Comparison of ENCODE assay signal across 17 cellular contexts in the genomic region with DNA sequence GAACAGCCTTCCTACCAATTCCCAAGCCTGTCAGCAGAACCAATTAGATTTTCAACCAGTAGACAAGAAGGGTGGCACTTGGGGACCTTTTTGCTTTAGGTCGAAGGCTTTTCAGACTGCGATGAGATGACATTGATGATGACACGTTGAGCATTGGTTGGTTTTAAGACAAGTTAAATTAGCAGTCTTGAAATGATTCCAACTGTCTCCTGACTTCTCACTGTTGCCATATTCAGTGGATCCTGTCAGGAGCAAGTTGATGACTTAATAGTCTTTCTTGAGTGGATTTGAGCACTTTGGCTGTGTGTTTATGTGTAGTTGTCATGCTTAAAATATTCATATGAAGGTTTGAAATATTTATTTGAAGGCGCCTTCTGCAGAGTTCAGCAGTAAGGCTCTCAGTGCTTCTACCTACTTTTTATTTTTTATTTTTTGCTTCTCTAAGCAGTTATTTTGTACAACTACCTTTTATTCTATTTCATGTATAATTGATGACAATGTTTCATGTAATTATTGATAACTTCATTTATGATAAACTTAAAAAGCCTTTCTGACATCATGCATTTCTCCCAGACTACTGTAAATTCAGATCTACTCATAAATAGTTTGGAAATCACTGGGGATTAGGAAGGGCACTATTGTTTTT.
DNase-seq lines count a peak whose midpoint lies in the region; TF ChIP-seq lines count a peak whose summit lies in the region.
"Had no signal": no experiment of that assay in that cellular context is flagged by ENCODE, and none has a peak within 500 bp of the region (broad histone marks: within the 10 kb centered on the region; RNA-seq: fewer than 3 reads in every experiment).

No MANE protein-coding gene starts in this region.

- no peak for TF ChIP-seq POLR2A in sigmoid colon (IDR thresholded peaks at IDR 0.05)

- H3K79me2 ChIP-seq in hepatocyte, result no peaks in the 10 kb centered on the region

- H3K36me3 ChIP-seq in hepatocyte (replicated peaks; ENCODE audit: insufficient read depth, low read depth) (no peaks in the 10 kb centered on the region), sigmoid colon (no peaks in the 10 kb centered on the region)
- H3K36me3 ChIP-seq: BLaER1 treated with 17β-estradiol and CSF1 and Interleukin-3, amounts not matched to agents 10 nM and 100 nM; HAP-1 had no signal

- no peaks in the 10 kb centered on the region for H4K20me1 ChIP-seq in hepatocyte (ENCODE audit: insufficient read depth, poor library complexity, severe bottlenecking)
- H4K20me1 ChIP-seq: BLaER1 treated with 17β-estradiol and CSF1 and Interleukin-3, amounts not matched to agents 10 nM and 100 nM had no signal

- no peaks in the 10 kb centered on the region for H3K4me1 ChIP-seq in hepatocyte (ENCODE audit: insufficient read depth)
- H3K4me1 ChIP-seq in sigmoid colon, result no peaks in the 10 kb centered on the region
- H3K4me1 ChIP-seq: HAP-1 had no signal

- intact Hi-C loops in sigmoid colon (cut with DNase I), result no loop called here

- no peak overlapping the region for H2AFZ ChIP-seq in hepatocyte
- H2AFZ ChIP-seq: GM23338 had no signal

- 94% methylated on average over 4 of the region's 4 CpGs for WGBS in hepatocyte (ENCODE audit: low lambda C conversion rate, missing lambda C conversion rate)
- WGBS in sigmoid colon, 2 donors, result 88 to 90% methylated on average over 4 of the region's 4 CpGs

- TF ChIP-seq EP300 in sigmoid colon (IDR thresholded peaks at IDR 0.05), result no peak

- no peaks in the 10 kb centered on the region for H3K9me3 ChIP-seq in hepatocyte (ENCODE audit: low read depth)
- H3K9me3 ChIP-seq in sigmoid colon, result no peaks in the 10 kb centered on the region
- H3K9me3 ChIP-seq: HAP-1 had no signal

- H3K27ac ChIP-seq in caudate nucleus (ENCODE audit: low read depth, low read length), result peak overlapping the region; percentile 26
- H3K27ac ChIP-seq in hepatocyte, result no peak overlapping the region
- no peak overlapping the region for H3K27ac ChIP-seq in sigmoid colon
- H3K27ac ChIP-seq: 22Rv1 had no signal

- no peak overlapping the region for H3K4me2 ChIP-seq in hepatocyte
- H3K4me2 ChIP-seq: GM23338 had no signal

- H3K9me2 ChIP-seq in hepatocyte (replicated peaks; ENCODE audit: insufficient read depth), result no peaks in the 10 kb centered on the region

- no peak overlapping the region for H3K4me3 ChIP-seq in hepatocyte
- no peak overlapping the region for H3K4me3 ChIP-seq in sigmoid colon
- H3K4me3 ChIP-seq: BLaER1 treated with 17β-estradiol and CSF1 and Interleukin-3, amounts not matched to agents 10 nM and 100 nM; GM23338; HAP-1 had no signal

- TF ChIP-seq CTCF in hepatocyte (IDR thresholded peaks at IDR 0.05; ENCODE audit: poor library complexity) (no peak), sigmoid colon (IDR thresholded peaks at IDR 0.05) (no peak)

- H3K27me3 ChIP-seq in hepatocyte, result no peaks in the 10 kb centered on the region
- no peaks in the 10 kb centered on the region for H3K27me3 ChIP-seq in sigmoid colon
- H3K27me3 ChIP-seq: BLaER1 treated with 17β-estradiol and CSF1 and Interleukin-3, amounts not matched to agents 10 nM and 100 nM had no signal

- DNase-seq in NCI-H1436 treated with DMSO at 0.1 percent for 48 hours (lab: John Stamatoyannopoulos, UW) (peak; percentile 19), NCI-H1436 (lab: John Stamatoyannopoulos, UW) (no peak), NCI-H2227 (lab: John Stamatoyannopoulos, UW; ENCODE audit: unreplicated experiment) (peak; percentile 31), caudate nucleus (lab: John Stamatoyannopoulos, UW) (peak in 14 of 61 donors; percentile 1 to 52 (median 8)), retina (peak; percentile 71), hepatocyte (ENCODE audit: low spot score) (no peak), sigmoid colon (no peak)
- no peak for DNase-seq in activated CD4-positive, alpha-beta T cell treated with anti-CD3 and anti-CD28 coated beads for 1 hour
- DNase-seq: AML-193; Calu3; CD4-positive, CD25-positive, alpha-beta regulatory T cell; DMS 273 treated with DMSO at 0.1 percent for 48 hours; KBM-7 had no signal

Comparison
In these comparisons a context has a peak if more than half of its experiments do, and no peak if none do; other contexts are left out.
1. DNase-seq: peak in NCI-H1436 treated with DMSO at 0.1 percent for 48 hours (single experiment), NCI-H2227 (single experiment) and retina (single experiment); none in NCI-H1436 (single experiment), activated CD4-positive, alpha-beta T cell treated with anti-CD3 and anti-CD28 coated beads for 1 hour (single experiment), hepatocyte (single experiment) and sigmoid colon (single experiment).